ENCODE assay signal across 1 cellular context in the genomic region with DNA sequence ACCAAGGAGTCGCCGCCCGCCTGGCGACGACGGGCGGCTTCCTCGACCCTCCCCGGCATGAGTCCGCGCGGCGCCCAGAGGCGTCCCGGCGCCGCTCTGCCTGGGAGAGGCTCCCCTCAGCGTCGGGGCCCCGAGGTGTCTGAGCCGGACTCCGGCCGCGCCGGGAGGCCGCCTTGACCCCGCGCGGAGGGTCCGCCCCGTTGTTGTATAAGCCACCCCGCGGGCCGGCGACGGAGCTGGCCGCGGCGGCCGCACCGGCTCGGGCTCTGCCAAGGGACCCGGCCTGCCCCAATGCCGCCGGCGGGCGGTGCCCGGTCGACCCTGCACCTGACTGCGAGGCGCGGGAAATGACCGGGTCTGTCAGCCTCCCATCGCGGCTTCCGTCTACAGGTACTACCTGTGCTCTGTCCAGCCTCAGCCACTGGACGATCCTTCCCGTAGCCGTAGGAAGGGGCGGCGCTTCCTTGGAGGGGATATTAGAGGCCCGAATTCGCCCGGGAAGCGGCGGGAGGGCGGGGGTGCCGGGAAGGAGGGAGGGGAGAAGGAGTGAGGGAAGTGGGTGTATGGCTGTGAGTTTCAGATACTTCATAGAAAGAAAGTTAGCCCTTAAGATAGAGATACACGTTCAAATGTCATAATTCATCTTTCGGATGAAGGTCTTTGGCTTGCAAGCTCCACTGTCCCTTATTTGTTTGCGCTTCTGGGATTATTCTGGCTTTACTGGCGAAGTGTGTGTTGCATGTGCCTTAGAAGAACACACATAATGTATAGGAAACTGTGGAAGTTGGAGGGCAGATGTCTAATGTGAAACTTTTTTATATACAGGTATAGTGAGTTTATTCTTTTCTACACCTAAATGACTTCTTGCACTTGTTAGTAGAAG.
TF ChIP-seq lines count a peak whose summit lies in the region.

No MANE protein-coding gene starts in this region.

TF ChIP-seq in HepG2, 621 proteins besides CTCF, POLR2A, EP300 and RAD21 (continued from another document and continues in another):
- TF ChIP-seq ZNF318 (CRISPR knock-in tag; IDR thresholded peaks at IDR 0.05) (no peak), TBX3 (IDR thresholded peaks at IDR 0.05; ENCODE audit: borderline replicate concordance) (no peak), ZNF652 (CRISPR knock-in tag; IDR thresholded peaks at IDR 0.05; ENCODE audit: borderline replicate concordance, low read depth) (no peak), KDM2A (CRISPR knock-in tag; IDR thresholded peaks at IDR 0.05; ENCODE audit: borderline replicate concordance, low read depth) (no peak), ZNF292 (CRISPR knock-in tag; IDR thresholded peaks at IDR 0.05; ENCODE audit: borderline replicate concordance, low read depth) (no peak), SMAD1 (CRISPR knock-in tag; IDR thresholded peaks at IDR 0.05; ENCODE audit: borderline replicate concordance, low read depth) (no peak), MXD4 (CRISPR knock-in tag; IDR thresholded peaks at IDR 0.05) (no peak), ZNF33A (CRISPR knock-in tag; IDR thresholded peaks at IDR 0.05; ENCODE audit: borderline replicate concordance) (no peak), SMARCE1 (IDR thresholded peaks at IDR 0.05; ENCODE audit: borderline replicate concordance) (no peak), SMC3 (IDR thresholded peaks at IDR 0.05; ENCODE audit: low read length) (no peak), ZBTB1 (CRISPR knock-in tag; IDR thresholded peaks at IDR 0.05; ENCODE audit: borderline replicate concordance) (no peak), ZNF556 (CRISPR knock-in tag; IDR thresholded peaks at IDR 0.05; ENCODE audit: borderline replicate concordance) (no peak), KLF9 (CRISPR knock-in tag; IDR thresholded peaks at IDR 0.05; ENCODE audit: low read depth) (no peak), YEATS4 (CRISPR knock-in tag; IDR thresholded peaks at IDR 0.05; ENCODE audit: borderline replicate concordance) (no peak; the same call in 1 of the 2 replicates), PHF20 (CRISPR knock-in tag; IDR thresholded peaks at IDR 0.05) (no peak), ZNF644 (CRISPR knock-in tag; IDR thresholded peaks at IDR 0.05; ENCODE audit: low read depth) (no peak), JDP2 (CRISPR knock-in tag; IDR thresholded peaks at IDR 0.05; ENCODE audit: borderline replicate concordance) (no peak), FOXA3 (CRISPR knock-in tag; IDR thresholded peaks at IDR 0.05) (no peak), NR2F1 (CRISPR knock-in tag; IDR thresholded peaks at IDR 0.05) (no peak), ZBTB46 (CRISPR knock-in tag; IDR thresholded peaks at IDR 0.05; ENCODE audit: borderline replicate concordance) (no peak; the same call in 1 of the 2 replicates), ZNF234 (CRISPR knock-in tag; conservative IDR thresholded peaks at IDR 0.05) (no peak), MEIS2 (CRISPR knock-in tag; IDR thresholded peaks at IDR 0.05) (no peak), PHF5A (CRISPR knock-in tag; IDR thresholded peaks at IDR 0.05; ENCODE audit: low read depth, unreplicated experiment) (no peak), THAP8 (CRISPR knock-in tag; IDR thresholded peaks at IDR 0.05; ENCODE audit: borderline replicate concordance) (no peak), ZNF143 (CRISPR knock-in tag; IDR thresholded peaks at IDR 0.05) (no peak), FOXK1 (CRISPR knock-in tag; IDR thresholded peaks at IDR 0.05; ENCODE audit: borderline replicate concordance, low read depth) (no peak), U2AF1 (optimal IDR thresholded peaks at IDR 0.05; ENCODE audit: low read depth, low read length) (no peak), ZNF792 (CRISPR knock-in tag; IDR thresholded peaks at IDR 0.05) (peak; percentile 26; the same call in 1 of the 2 replicates), ASH2L (IDR thresholded peaks at IDR 0.05; ENCODE audit: insufficient read length, low read depth, low read length) (peak; percentile 52), REL (CRISPR knock-in tag; conservative IDR thresholded peaks at IDR 0.05) (0 out of 2 replicates have a peak, but pooled peaks have one; percentile 6), ZBTB7B (CRISPR knock-in tag; IDR thresholded peaks at IDR 0.05) (no peak; the same call in 1 of the 2 replicates), DNMT1 (CRISPR knock-in tag; IDR thresholded peaks at IDR 0.05) (no peak)
- TF ChIP-seq, protein P1, sequence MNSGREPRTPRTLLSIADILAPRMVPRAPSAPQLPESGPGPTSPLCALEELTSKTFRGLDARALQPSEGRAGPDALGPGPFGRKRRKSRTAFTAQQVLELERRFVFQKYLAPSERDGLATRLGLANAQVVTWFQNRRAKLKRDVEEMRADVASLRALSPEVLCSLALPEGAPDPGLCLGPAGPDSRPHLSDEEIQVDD (CRISPR knock-in tag; IDR thresholded peaks at IDR 0.05; ENCODE audit: borderline replicate concordance) = no peak
- TF ChIP-seq, protein P2, sequence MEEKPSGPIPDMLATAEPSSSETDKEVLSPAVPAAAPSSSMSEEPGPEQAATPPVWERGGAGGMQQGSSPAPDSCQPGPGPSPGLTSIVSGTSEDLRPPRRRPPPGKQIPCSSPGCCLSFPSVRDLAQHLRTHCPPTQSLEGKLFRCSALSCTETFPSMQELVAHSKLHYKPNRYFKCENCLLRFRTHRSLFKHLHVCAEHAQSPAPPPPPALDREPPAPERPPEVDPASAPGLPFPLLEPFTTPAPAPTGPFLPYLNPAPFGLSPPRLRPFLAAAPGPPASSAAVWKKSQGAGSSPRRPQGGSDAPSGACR (CRISPR knock-in tag; IDR thresholded peaks at IDR 0.05) = no peak
- TF ChIP-seq, protein P3, sequence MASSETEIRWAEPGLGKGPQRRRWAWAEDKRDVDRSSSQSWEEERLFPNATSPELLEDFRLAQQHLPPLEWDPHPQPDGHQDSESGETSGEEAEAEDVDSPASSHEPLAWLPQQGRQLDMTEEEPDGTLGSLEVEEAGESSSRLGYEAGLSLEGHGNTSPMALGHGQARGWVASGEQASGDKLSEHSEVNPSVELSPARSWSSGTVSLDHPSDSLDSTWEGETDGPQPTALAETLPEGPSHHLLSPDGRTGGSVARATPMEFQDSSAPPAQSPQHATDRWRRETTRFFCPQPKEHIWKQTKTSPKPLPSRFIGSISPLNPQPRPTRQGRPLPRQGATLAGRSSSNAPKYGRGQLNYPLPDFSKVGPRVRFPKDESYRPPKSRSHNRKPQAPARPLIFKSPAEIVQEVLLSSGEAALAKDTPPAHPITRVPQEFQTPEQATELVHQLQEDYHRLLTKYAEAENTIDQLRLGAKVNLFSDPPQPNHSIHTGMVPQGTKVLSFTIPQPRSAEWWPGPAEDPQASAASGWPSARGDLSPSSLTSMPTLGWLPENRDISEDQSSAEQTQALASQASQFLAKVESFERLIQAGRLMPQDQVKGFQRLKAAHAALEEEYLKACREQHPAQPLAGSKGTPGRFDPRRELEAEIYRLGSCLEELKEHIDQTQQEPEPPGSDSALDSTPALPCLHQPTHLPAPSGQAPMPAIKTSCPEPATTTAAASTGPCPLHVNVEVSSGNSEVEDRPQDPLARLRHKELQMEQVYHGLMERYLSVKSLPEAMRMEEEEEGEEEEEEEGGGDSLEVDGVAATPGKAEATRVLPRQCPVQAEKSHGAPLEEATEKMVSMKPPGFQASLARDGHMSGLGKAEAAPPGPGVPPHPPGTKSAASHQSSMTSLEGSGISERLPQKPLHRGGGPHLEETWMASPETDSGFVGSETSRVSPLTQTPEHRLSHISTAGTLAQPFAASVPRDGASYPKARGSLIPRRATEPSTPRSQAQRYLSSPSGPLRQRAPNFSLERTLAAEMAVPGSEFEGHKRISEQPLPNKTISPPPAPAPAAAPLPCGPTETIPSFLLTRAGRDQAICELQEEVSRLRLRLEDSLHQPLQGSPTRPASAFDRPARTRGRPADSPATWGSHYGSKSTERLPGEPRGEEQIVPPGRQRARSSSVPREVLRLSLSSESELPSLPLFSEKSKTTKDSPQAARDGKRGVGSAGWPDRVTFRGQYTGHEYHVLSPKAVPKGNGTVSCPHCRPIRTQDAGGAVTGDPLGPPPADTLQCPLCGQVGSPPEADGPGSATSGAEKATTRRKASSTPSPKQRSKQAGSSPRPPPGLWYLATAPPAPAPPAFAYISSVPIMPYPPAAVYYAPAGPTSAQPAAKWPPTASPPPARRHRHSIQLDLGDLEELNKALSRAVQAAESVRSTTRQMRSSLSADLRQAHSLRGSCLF (CRISPR knock-in tag; IDR thresholded peaks at IDR 0.05; ENCODE audit: borderline replicate concordance) = no peak
- TF ChIP-seq, protein P4, sequence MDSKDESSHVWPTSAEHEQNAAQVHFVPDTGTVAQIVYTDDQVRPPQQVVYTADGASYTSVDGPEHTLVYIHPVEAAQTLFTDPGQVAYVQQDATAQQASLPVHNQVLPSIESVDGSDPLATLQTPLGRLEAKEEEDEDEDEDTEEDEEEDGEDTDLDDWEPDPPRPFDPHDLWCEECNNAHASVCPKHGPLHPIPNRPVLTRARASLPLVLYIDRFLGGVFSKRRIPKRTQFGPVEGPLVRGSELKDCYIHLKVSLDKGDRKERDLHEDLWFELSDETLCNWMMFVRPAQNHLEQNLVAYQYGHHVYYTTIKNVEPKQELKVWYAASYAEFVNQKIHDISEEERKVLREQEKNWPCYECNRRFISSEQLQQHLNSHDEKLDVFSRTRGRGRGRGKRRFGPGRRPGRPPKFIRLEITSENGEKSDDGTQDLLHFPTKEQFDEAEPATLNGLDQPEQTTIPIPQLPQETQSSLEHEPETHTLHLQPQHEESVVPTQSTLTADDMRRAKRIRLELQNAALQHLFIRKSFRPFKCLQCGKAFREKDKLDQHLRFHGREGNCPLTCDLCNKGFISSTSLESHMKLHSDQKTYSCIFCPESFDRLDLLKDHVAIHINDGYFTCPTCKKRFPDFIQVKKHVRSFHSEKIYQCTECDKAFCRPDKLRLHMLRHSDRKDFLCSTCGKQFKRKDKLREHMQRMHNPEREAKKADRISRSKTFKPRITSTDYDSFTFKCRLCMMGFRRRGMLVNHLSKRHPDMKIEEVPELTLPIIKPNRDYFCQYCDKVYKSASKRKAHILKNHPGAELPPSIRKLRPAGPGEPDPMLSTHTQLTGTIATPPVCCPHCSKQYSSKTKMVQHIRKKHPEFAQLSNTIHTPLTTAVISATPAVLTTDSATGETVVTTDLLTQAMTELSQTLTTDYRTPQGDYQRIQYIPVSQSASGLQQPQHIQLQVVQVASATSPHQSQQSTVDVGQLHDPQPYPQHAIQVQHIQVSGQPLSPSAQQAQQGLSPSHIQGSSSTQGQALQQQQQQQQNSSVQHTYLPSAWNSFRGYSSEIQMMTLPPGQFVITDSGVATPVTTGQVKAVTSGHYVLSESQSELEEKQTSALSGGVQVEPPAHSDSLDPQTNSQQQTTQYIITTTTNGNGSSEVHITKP (CRISPR knock-in tag; IDR thresholded peaks at IDR 0.05; ENCODE audit: low read depth) = no peak
